11 cellular contexts compared by ENCODE assay signal in genomic region chr14:96267336-96267735, GRCh38. TPM values are rescaled to one million over a fixed set of nuclear protein-coding genes. Genes with fewer than 3 reads are reported as not detected.
DNase-seq lines count a peak whose midpoint lies in the region; ATAC-seq, FAIRE-seq and TF ChIP-seq lines count a peak whose summit lies in the region.
"Had no signal": no experiment of that assay in that cellular context is flagged by ENCODE, and none has a peak within 500 bp of the region (broad histone marks: within the 10 kb centered on the region; RNA-seq: fewer than 3 reads in every experiment).

No MANE protein-coding gene starts in this region.

- peaks cover 0 to 11% (median 0%) of the 10 kb centered on the region in 4 donors for H3K4me1 ChIP-seq in right lobe of liver
- peaks cover 0 to 2% of the 10 kb centered on the region in 2 donors for H3K4me1 ChIP-seq in kidney (ENCODE audit: control insufficient read depth in 1 of 2, insufficient read depth in 1 of 2, low read depth in 1 of 2, low read length in 2 of 2)

- H3K9me3 ChIP-seq in right lobe of liver, result no peaks in the 10 kb centered on the region
- no peaks in the 10 kb centered on the region for H3K9me3 ChIP-seq in kidney (ENCODE audit: control insufficient read depth in 1 of 2, low read length in 2 of 2)

- H3K27ac ChIP-seq in right lobe of liver (no peak overlapping the region), kidney (ENCODE audit: low read depth in 2 of 2, low read length in 2 of 2) (no peak overlapping the region)

- BruUV-seq in Calu3 (replicated peaks; lab: Mats Ljungman, UMichigan), result no TSS peak

- H3K4me1 Mint-ChIP-seq in Calu3 (ENCODE audit: low read depth, unreplicated experiment), result peaks cover 46% of the 10 kb centered on the region

- peak in 3 of 4 donors; percentile 21 to 35 (median 26) for ATAC-seq in right lobe of liver
- ATAC-seq in GM18505 (IDR thresholded peaks at IDR 0.05; ENCODE audit: unreplicated experiment), result no peak

- peak overlapping the region; percentile 46 for H3K27ac Mint-ChIP-seq in Calu3 (ENCODE audit: unreplicated experiment)

- TF ChIP-seq CTCF in Calu3 (IDR thresholded peaks at IDR 0.05; ENCODE audit: unreplicated experiment) (no peak), right lobe of liver (IDR thresholded peaks at IDR 0.05) (no peak), kidney (IDR thresholded peaks at IDR 0.05; ENCODE audit: borderline replicate concordance, extremely low read depth, insufficient read depth) (no peak)

- H3K36me3 ChIP-seq in right lobe of liver (no peaks in the 10 kb centered on the region), kidney (ENCODE audit: control insufficient read depth in 1 of 2, insufficient read depth in 2 of 2, low read length in 2 of 2) (no peaks in the 10 kb centered on the region)

- no peaks in the 10 kb centered on the region for H3K27me3 ChIP-seq in right lobe of liver

- H3K4me3 ChIP-seq in right lobe of liver, result peak overlapping the region in 1 of 3 donors; percentile 14
- peak overlapping the region in 1 of 2 donors; percentile 30 for H3K4me3 ChIP-seq in kidney (ENCODE audit: low read length in 2 of 2)

- CTCF ChIA-PET in Calu3 (lab: Charles Lee), result no interaction called here

- 40% methylated on average over 1 of the region's 3 CpGs for WGBS in right lobe of liver (ENCODE audit: insufficient coverage, low coverage, low lambda C conversion rate, missing lambda C conversion rate)

- FAIRE-seq in kidney (lab: Jason Lieb, UNC), result no peak
- FAIRE-seq: TTC549 had no signal

- H3K27me3 Mint-ChIP-seq in Calu3 (ENCODE audit: unreplicated experiment), result no peaks in the 10 kb centered on the region

- DNase-seq in Calu3 (no peak), NCI-H146 (lab: John Stamatoyannopoulos, UW) (peak; percentile 64), astrocyte of the hippocampus (ENCODE audit: low read depth, low spot score) (peak; percentile 18), right lobe of liver (peak in 1 of 3 donors; percentile 50), kidney (no peak), Ammon's horn (ENCODE audit: low spot score) (no peak), kidney glomerular epithelial cell (lab: John Stamatoyannopoulos, UW) (no peak)
- DNase-seq: activated naive CD4-positive, alpha-beta T cell treated with anti-CD3 and anti-CD28 coated beads, Interleukin-2, amount 50 U/mL, for 16 hours; NCI-H187 had no signal

- intact Hi-C loops in Calu3 (cut with micrococcal nuclease; ENCODE audit: unreplicated experiment), result loop anchor here (5.0 kb wide), 1 partner anchor 65 kb away; the partner anchor contains the start of gene BDKRB2
- intact Hi-C loops in right lobe of liver (cut with DNase I), result loop anchor here in 1 of 2 donors (5.0 kb wide), 1 partner anchor 165 kb away; no protein-coding TSS in a partner anchor
- intact Hi-C loops in kidney (cut with DNase I), result no loop called here

- H3K36me3 Mint-ChIP-seq in Calu3 (ENCODE audit: insufficient read depth, unreplicated experiment), result no peaks in the 10 kb centered on the region

- peak overlapping the region in 1 of 2 donors; percentile 55 for H3K9ac ChIP-seq in kidney (ENCODE audit: low read length in 2 of 2)

- peak overlapping the region; percentile 44 for H3K4me3 Mint-ChIP-seq in Calu3 (ENCODE audit: low read depth, unreplicated experiment)

- TF ChIP-seq POLR2A in right lobe of liver (IDR thresholded peaks at IDR 0.05), result no peak
- TF ChIP-seq POLR2A in GM18505 (IDR thresholded peaks at IDR 0.05; ENCODE audit: borderline replicate concordance, extremely low read depth, insufficient read depth, insufficient read length), result no peak

- no peaks in the 10 kb centered on the region for H3K9me3 Mint-ChIP-seq in Calu3 (ENCODE audit: low read depth, unreplicated experiment)

RNA-seq across cellular contexts. Expression of gene BDKRB1, which starts 11.3 kb away (rescaled TPM):
- total RNA-seq in Calu3 (2022), result not detected in 2 replicates
- under 1 TPM in 1 of 6 experiments, not detected in 5; 0.31 TPM for total RNA-seq in right lobe of liver
- total RNA-seq in kidney, result 1.2 TPM
- 1.5 TPM for polyA plus RNA-seq in kidney (ENCODE audit: insufficient read depth, low read depth, low replicate concordance)

Comparison
In these comparisons a context has a peak if more than half of its experiments do, and no peak if none do; other contexts are left out.
1. DNase-seq: peak in NCI-H146 (single experiment) and astrocyte of the hippocampus (single experiment); none in Calu3 (single experiment), kidney (single experiment), Ammon's horn (single experiment) and kidney glomerular epithelial cell (single experiment).